23 cellular contexts compared by ENCODE assay signal in the genomic region with DNA sequence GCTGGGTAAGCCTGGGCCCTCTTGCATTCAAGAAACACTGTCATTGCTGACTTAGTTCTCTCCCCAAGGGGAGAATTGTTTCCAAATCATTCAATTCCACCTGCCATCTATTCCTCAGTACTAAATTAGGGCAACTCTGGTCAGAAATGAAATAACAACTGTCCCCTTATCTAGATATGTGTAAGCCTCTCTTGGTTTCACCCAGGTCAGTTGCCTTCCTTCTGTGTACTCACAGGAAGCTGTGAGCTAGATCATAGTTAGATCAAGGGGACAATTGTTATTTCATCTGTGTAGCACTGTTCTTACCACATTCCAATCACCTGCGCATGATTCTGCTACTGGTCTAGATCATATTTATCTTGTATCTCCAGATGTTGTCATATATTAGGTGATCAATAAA.
"Had no signal": no experiment of that assay in that cellular context is flagged by ENCODE, and none has a peak within 500 bp of the region (broad histone marks: within the 10 kb centered on the region; RNA-seq: fewer than 3 reads in every experiment).

No MANE protein-coding gene starts in this region.

- H3K4me1 ChIP-seq: colonic mucosa, esophagus muscularis mucosa, left ventricle myocardium inferior, right lobe of liver, stomach, suprapubic skin, transverse colon had no signal

- H3K4me3 ChIP-seq: colonic mucosa, esophagus muscularis mucosa, left ventricle myocardium inferior, right lobe of liver, skin epidermis, stomach, suprapubic skin, transverse colon had no signal

- H3K9me3 ChIP-seq: colonic mucosa, esophagus muscularis mucosa, left ventricle myocardium inferior, right lobe of liver, stomach, suprapubic skin, transverse colon had no signal

- FAIRE-seq: bronchial epithelial cell, frontal cortex, urothelium cell line had no signal

- H3K27ac ChIP-seq: colonic mucosa, esophagus muscularis mucosa, left ventricle myocardium inferior, right lobe of liver, skin epidermis, stomach, suprapubic skin, transverse colon had no signal

- ATAC-seq: activated T-cell treated with anti-CD3 and anti-CD28 coated beads, Interleukin-2, amount 50 U/mL, for 72 hours; naive thymus-derived CD4-positive, alpha-beta T cell; right lobe of liver; stimulated activated memory B cell treated with anti-CD40 and anti-IgM and Interleukin-4, amounts not matched to agents 10 μg/mL and 1 μg/mL and 100 μg/mL, for 72 hours had no signal

- H3K27me3 ChIP-seq: colonic mucosa, esophagus muscularis mucosa, right lobe of liver, stomach, suprapubic skin, transverse colon had no signal

- DNase-seq: activated CD4-positive, alpha-beta memory T cell treated with anti-CD3 and anti-CD28 coated beads, Interleukin-2, amount 10 ng/mL, durations not matched to agents 7 days and 5 days; activated CD4-positive, alpha-beta T cell treated with anti-CD3 and anti-CD28 coated beads, Interleukin-2, amount 10 ng/mL, durations not matched to agents 24 days and 14 days; activated effector memory CD4-positive, alpha-beta T cell treated with anti-CD3 and anti-CD28 coated beads, Interleukin-2, amount 50 U/mL, for 16 hours; activated naive CD4-positive, alpha-beta T cell treated with anti-CD3 and anti-CD28 coated beads, Interleukin-2, amount 10 ng/mL, durations not matched to agents 7 days and 5 days; activated T-cell treated with anti-CD3 and anti-CD28 coated beads, Interleukin-2, amount 50 U/mL, for 72 hours; amygdala; colonic mucosa; head of caudate nucleus; hypothalamus; left ventricle myocardium inferior; naive thymus-derived CD4-positive, alpha-beta T cell; occipital lobe; right lobe of liver; stimulated activated CD4-positive, alpha-beta T cell treated with anti-CD3 and anti-CD28 coated beads, Interleukin-2, amount 100 ng/mL, for 24 hours; stomach; transverse colon had no signal

- H3K36me3 ChIP-seq: colonic mucosa, esophagus muscularis mucosa, left ventricle myocardium inferior, right lobe of liver, stomach, suprapubic skin, transverse colon had no signal
